In the genomic region with DNA sequence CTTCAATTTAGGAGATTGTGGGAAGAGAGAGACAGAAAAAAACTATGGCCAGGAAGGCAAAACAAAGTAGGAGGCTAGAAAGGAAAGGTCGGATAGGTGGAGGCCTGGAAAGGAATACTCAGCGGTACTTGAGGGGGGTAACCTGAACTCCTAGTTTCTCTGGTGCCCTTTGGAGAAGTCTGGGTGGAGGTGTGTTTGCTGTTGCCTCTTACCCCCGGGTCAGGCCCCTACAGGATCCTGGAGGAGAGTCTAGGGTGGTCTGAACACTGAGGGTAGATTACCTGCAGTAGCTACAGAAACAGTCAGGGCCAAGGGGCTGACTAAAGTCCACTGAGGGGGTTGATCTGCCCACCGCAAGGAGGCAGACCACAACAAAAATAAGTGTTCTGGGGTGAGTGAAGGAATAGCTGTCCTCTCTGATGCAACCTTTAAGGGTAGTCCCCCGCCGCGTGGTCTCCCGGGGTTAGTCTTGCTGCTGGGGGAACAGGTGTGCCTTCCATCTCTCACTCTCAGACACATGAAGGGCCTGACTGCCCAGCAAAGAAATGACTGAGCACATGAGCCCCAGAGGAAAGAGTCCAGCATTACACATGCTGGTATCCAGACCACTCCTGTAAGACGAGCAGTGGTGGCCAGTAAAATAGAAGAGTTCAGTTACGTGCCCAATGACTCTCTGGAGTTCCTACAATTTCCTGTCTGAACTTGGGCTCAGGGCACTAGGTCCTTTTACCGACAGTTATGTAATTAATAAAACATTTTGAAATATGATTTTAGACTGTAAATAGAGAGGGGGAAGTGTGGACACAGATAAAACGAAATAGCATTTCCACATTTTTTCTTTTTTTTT, we compare ENCODE assay signal across 16 cellular contexts. TPM values are rescaled to one million over a fixed set of nuclear protein-coding genes. Genes with fewer than 3 reads are reported as not detected.
DNase-seq lines count a peak whose midpoint lies in the region; ATAC-seq, FAIRE-seq and TF ChIP-seq lines count a peak whose summit lies in the region.
"Had no signal": no experiment of that assay in that cellular context is flagged by ENCODE, and none has a peak within 500 bp of the region (broad histone marks: within the 10 kb centered on the region; RNA-seq: fewer than 3 reads in every experiment).

No MANE protein-coding gene starts in this region.

- in situ Hi-C loops in brain microvascular endothelial cell (cut with HindIII; ENCODE audit: low pct_ligation_motif_present, low sequenced_read_pairs) = no loop called here

- H3K27me3 ChIP-seq in brain microvascular endothelial cell (replicated peaks) = no peaks in the 10 kb centered on the region
- H3K27me3 ChIP-seq in left lung = no peaks in the 10 kb centered on the region
- H3K27me3 ChIP-seq in thoracic aorta (replicated peaks; ENCODE audit: insufficient read depth) = no peaks in the 10 kb centered on the region
- H3K27me3 ChIP-seq: colonic mucosa, sigmoid colon had no signal

- H3K4me1 ChIP-seq in left lung = peaks cover 0 to 6% of the 10 kb centered on the region in 2 donors
- H3K4me1 ChIP-seq in thoracic aorta (ENCODE audit: control insufficient read depth in 1 of 2, low read depth in 2 of 2) = peaks cover 11 to 35% of the 10 kb centered on the region in 2 donors
- H3K4me1 ChIP-seq: colonic mucosa had no signal

- intact Hi-C loops in left lung (cut with DNase I) = no loop called here

- H3K4me3 ChIP-seq in brain microvascular endothelial cell (ENCODE audit: low read depth, low read length) (no peak overlapping the region), left lung (no peak overlapping the region), thoracic aorta (no peak overlapping the region)
- H3K4me3 ChIP-seq: colonic mucosa, sigmoid colon had no signal

- DNase-seq in activated naive CD4-positive, alpha-beta T cell treated with Interleukin-2 at 50 U/mL for 16 hours = no peak
- peak; percentile 48 for DNase-seq in brain microvascular endothelial cell
- DNase-seq in left lung = no peak
- DNase-seq in thoracic aorta (ENCODE audit: low spot score) = no peak
- no peak for DNase-seq in progenitor cell of endocrine pancreas (ENCODE audit: low spot score, unreplicated experiment)
- DNase-seq in frontal cortex (ENCODE audit: low spot score in 2 of 2) = no peak
- DNase-seq: activated CD4-positive, CD25-positive, alpha-beta regulatory T cell; colonic mucosa; mammary epithelial cell; NCI-H526; sigmoid colon had no signal

- no peaks in the 10 kb centered on the region for H3K4me1 Mint-ChIP-seq in activated naive CD4-positive, alpha-beta T cell treated with anti-CD3 and anti-CD28 coated beads, Interleukin-2, amount 50 U/mL, for 24 hours
- H3K4me1 Mint-ChIP-seq in progenitor cell of endocrine pancreas (ENCODE audit: low read depth) = peaks cover 3% of the 10 kb centered on the region

- peak; percentile 60 for ATAC-seq in left lung
- ATAC-seq in thoracic aorta (ENCODE audit: insufficient number of reproducible peaks, low FRiP score, low read depth) = peak; percentile 67
- no peak for ATAC-seq in esophagus mucosa

- no peak for FAIRE-seq in frontal cortex (lab: Jason Lieb, UNC)
- FAIRE-seq: A204.1, GM18507 had no signal

- peaks cover 33% of the 10 kb centered on the region for H3K36me3 Mint-ChIP-seq in activated naive CD4-positive, alpha-beta T cell treated with anti-CD3 and anti-CD28 coated beads, Interleukin-2, amount 50 U/mL, for 24 hours
- peaks cover 8% of the 10 kb centered on the region for H3K36me3 Mint-ChIP-seq in progenitor cell of endocrine pancreas (ENCODE audit: insufficient read depth)

- H3K36me3 ChIP-seq in brain microvascular endothelial cell (replicated peaks) (peaks cover 25% of the 10 kb centered on the region), left lung (peaks cover 0 to 29% of the 10 kb centered on the region in 2 donors), thoracic aorta (peaks cover 6% of the 10 kb centered on the region)
- H3K36me3 ChIP-seq: colonic mucosa, sigmoid colon had no signal

- no peaks in the 10 kb centered on the region for H3K9me3 ChIP-seq in left lung
- H3K9me3 ChIP-seq in thoracic aorta = no peaks in the 10 kb centered on the region
- H3K9me3 ChIP-seq: colonic mucosa, sigmoid colon had no signal

- no peaks in the 10 kb centered on the region for H3K27me3 Mint-ChIP-seq in activated naive CD4-positive, alpha-beta T cell treated with anti-CD3 and anti-CD28 coated beads, Interleukin-2, amount 50 U/mL, for 24 hours
- no peaks in the 10 kb centered on the region for H3K27me3 Mint-ChIP-seq in progenitor cell of endocrine pancreas

- H3K9me3 Mint-ChIP-seq in activated naive CD4-positive, alpha-beta T cell treated with anti-CD3 and anti-CD28 coated beads, Interleukin-2, amount 50 U/mL, for 24 hours = no peaks in the 10 kb centered on the region
- H3K9me3 Mint-ChIP-seq in progenitor cell of endocrine pancreas (ENCODE audit: low read depth) = no peaks in the 10 kb centered on the region
- H3K9me3 Mint-ChIP-seq: activated T-helper 1 cell treated with anti-CD3 and anti-CD28 coated beads, Interleukin-12 subunit alpha, Interleukin-12 subunit beta, Interleukin-2, Interleukin-4 antibody, amounts not matched to agents 30 ng/mL and 10 ng/mL and 1 ng/mL, durations not matched to agents 14 hours and 24 hours and 36 hours had no signal

- no peak overlapping the region for H3K4me3 Mint-ChIP-seq in activated naive CD4-positive, alpha-beta T cell treated with anti-CD3 and anti-CD28 coated beads, Interleukin-2, amount 50 U/mL, for 24 hours
- H3K4me3 Mint-ChIP-seq in progenitor cell of endocrine pancreas (ENCODE audit: low read depth) = no peak overlapping the region
- H3K4me3 Mint-ChIP-seq: activated T-helper 1 cell treated with anti-CD3 and anti-CD28 coated beads, Interleukin-12 subunit alpha, Interleukin-12 subunit beta, Interleukin-2, Interleukin-4 antibody, amounts not matched to agents 30 ng/mL and 10 ng/mL and 1 ng/mL, durations not matched to agents 14 hours and 24 hours and 36 hours had no signal

- no peak for TF ChIP-seq CTCF in brain microvascular endothelial cell (IDR thresholded peaks at IDR 0.05; ENCODE audit: low read depth, low read length, missing control alignments)
- no peak for TF ChIP-seq CTCF in left lung (IDR thresholded peaks at IDR 0.05)
- TF ChIP-seq CTCF in thoracic aorta (IDR thresholded peaks at IDR 0.05) = no peak
- no peak for TF ChIP-seq CTCF in progenitor cell of endocrine pancreas (IDR thresholded peaks at IDR 0.05; ENCODE audit: unreplicated experiment)

- peak overlapping the region; percentile 85 for H3K27ac ChIP-seq in brain microvascular endothelial cell
- no peak overlapping the region for H3K27ac ChIP-seq in left lung
- peak overlapping the region; percentile 46 to 67 for H3K27ac ChIP-seq in thoracic aorta
- H3K27ac ChIP-seq: colonic mucosa had no signal

- H3K27ac Mint-ChIP-seq in activated naive CD4-positive, alpha-beta T cell treated with anti-CD3 and anti-CD28 coated beads, Interleukin-2, amount 50 U/mL, for 24 hours = peak overlapping the region; percentile 70
- no peak overlapping the region for H3K27ac Mint-ChIP-seq in progenitor cell of endocrine pancreas
- H3K27ac Mint-ChIP-seq: activated T-helper 1 cell treated with anti-CD3 and anti-CD28 coated beads, Interleukin-12 subunit alpha, Interleukin-12 subunit beta, Interleukin-2, Interleukin-4 antibody, amounts not matched to agents 30 ng/mL and 10 ng/mL and 1 ng/mL, durations not matched to agents 14 hours and 24 hours and 36 hours had no signal

RNA-seq across cellular contexts. Expression of a gene that starts 59.5 kb away (rescaled TPM):
- 10 to 100 TPM; 21.2 to 38.2 TPM for total RNA-seq in left lung
- 10 to 100 TPM; 52.8 to 77.3 TPM for total RNA-seq in thoracic aorta
- total RNA-seq in progenitor cell of endocrine pancreas = 37.4 and 44.5 TPM in 2 replicates
- 13.5 TPM for total RNA-seq in frontal cortex
- total RNA-seq in esophagus mucosa = 20.3 TPM

Comparison
In these comparisons a context has a peak if more than half of its experiments do, and no peak if none do; other contexts are left out.
1. H3K27ac ChIP-seq: peak in brain microvascular endothelial cell (single experiment) and thoracic aorta (2 of 2); none in left lung (0 of 2).